1 cellular context compared by ENCODE assay signal in genomic region chr17:30555942-30556341, GRCh38.
TF ChIP-seq lines count a peak whose summit lies in the region.

No MANE protein-coding gene starts in this region.

TF ChIP-seq in HepG2, 621 proteins besides CTCF, POLR2A, EP300 and RAD21 (continued from another document):
- TF ChIP-seq HMGXB3 (CRISPR knock-in tag; IDR thresholded peaks at IDR 0.05; ENCODE audit: borderline replicate concordance) (no peak), NFKB2 (CRISPR knock-in tag; IDR thresholded peaks at IDR 0.05; ENCODE audit: borderline replicate concordance) (0 out of 2 replicates have a peak, but pooled peaks have one; percentile 41), MYC (CRISPR knock-in tag; IDR thresholded peaks at IDR 0.05; ENCODE audit: borderline replicate concordance) (0 out of 2 replicates have a peak, but pooled peaks have one; percentile 2)
